ENCODE assay signal across 13 cellular contexts in the genomic region with DNA sequence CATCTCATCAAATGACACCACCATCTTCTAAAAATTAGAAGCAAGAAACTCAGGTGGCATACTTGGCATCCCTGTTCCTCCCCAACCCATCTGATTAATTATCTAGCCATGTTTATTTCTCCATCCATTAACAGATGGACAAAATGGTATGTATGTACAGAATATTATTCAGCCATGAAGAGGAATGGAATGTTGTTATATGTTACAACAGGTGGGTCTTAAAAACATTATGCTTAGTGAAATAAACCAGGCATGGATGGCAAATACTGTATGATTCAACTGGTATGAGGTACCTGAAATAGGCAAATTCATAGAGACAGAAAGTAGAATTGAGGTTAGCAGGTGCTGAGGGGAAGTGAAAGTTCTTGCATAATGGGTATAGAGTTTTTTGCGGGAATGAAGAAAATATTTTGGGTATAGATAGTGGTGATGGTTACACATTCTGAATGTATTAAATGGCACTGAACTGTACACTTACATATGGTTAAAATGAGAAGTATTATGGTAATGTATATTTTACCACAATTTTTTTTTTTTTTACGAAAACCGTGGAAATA. TPM values are rescaled to one million over a fixed set of nuclear protein-coding genes. Genes with fewer than 3 reads are reported as not detected.
A peak's percentile ranks its signal among the peaks of the same experiment; 100 is the strongest.
DNase-seq lines count a peak whose midpoint lies in the region; ATAC-seq and TF ChIP-seq lines count a peak whose summit lies in the region.
"Had no signal": no experiment of that assay in that cellular context is flagged by ENCODE, and none has a peak within 500 bp of the region (broad histone marks: within the 10 kb centered on the region; RNA-seq: fewer than 3 reads in every experiment).

No MANE protein-coding gene starts in this region.

- H3K36me3 ChIP-seq in CD8-positive, alpha-beta T cell (ENCODE audit: insufficient read depth, low read length): no peaks in the 10 kb centered on the region
- H3K36me3 ChIP-seq in Panc1 (ENCODE audit: control insufficient read depth, insufficient read depth, low read length) (no peaks in the 10 kb centered on the region), neural progenitor cell (no peaks in the 10 kb centered on the region), aorta (ENCODE audit: control insufficient read depth in 1 of 2, insufficient read depth in 2 of 2, low read length in 1 of 2) (no peaks in the 10 kb centered on the region)
- H3K36me3 ChIP-seq: esophagus muscularis mucosa had no signal

- no peak overlapping the region for H3K9ac ChIP-seq in neural progenitor cell

- H3K27ac Mint-ChIP-seq in CD8-positive, alpha-beta T cell: peak overlapping the region; percentile 15
- H3K27ac Mint-ChIP-seq in neural progenitor cell: no peak overlapping the region

- H3K27ac ChIP-seq in CD8-positive, alpha-beta T cell (ENCODE audit: low read depth, low read length): no peak overlapping the region
- no peak overlapping the region for H3K27ac ChIP-seq in Panc1 (ENCODE audit: low read length)
- H3K27ac ChIP-seq in neural progenitor cell: no peak overlapping the region
- no peak overlapping the region for H3K27ac ChIP-seq in aorta (ENCODE audit: low read depth in 1 of 2, low read length in 2 of 2)
- H3K27ac ChIP-seq: esophagus muscularis mucosa, VCaP had no signal

- peaks cover 8% of the 10 kb centered on the region for H3K36me3 Mint-ChIP-seq in CD8-positive, alpha-beta T cell
- peaks cover 14% of the 10 kb centered on the region for H3K36me3 Mint-ChIP-seq in neural progenitor cell

- H3K27me3 ChIP-seq in CD8-positive, alpha-beta T cell (ENCODE audit: insufficient read depth, low read length): no peaks in the 10 kb centered on the region
- no peaks in the 10 kb centered on the region for H3K27me3 ChIP-seq in Panc1 (ENCODE audit: control insufficient read depth, insufficient read depth, low read length)
- H3K27me3 ChIP-seq in neural progenitor cell: no peaks in the 10 kb centered on the region
- no peaks in the 10 kb centered on the region for H3K27me3 ChIP-seq in aorta (ENCODE audit: control insufficient read depth in 1 of 2, insufficient read depth in 2 of 2, low read length in 1 of 2)
- H3K27me3 ChIP-seq: esophagus muscularis mucosa had no signal

- H3K9me3 ChIP-seq in CD8-positive, alpha-beta T cell (ENCODE audit: low read length): no peaks in the 10 kb centered on the region
- H3K9me3 ChIP-seq in Panc1 (ENCODE audit: control insufficient read depth, insufficient read depth, low read depth, low read length) (no peaks in the 10 kb centered on the region), neural progenitor cell (ENCODE audit: low read depth) (no peaks in the 10 kb centered on the region), aorta (ENCODE audit: control insufficient read depth, low read length) (no peaks in the 10 kb centered on the region)
- H3K9me3 ChIP-seq: esophagus muscularis mucosa had no signal

- no peaks in the 10 kb centered on the region for H3F3A ChIP-seq in neural progenitor cell (ENCODE audit: low read depth)

- 91 to 92% methylated on average over 3 of the region's 3 CpGs for WGBS in aorta, 2 donors

- H2AFZ ChIP-seq in neural progenitor cell (replicated peaks): no peak overlapping the region

- intact Hi-C loops in CD8-positive, alpha-beta T cell (cut with DNase I, micrococcal nuclease): no loop called here
- intact Hi-C loops in Panc1 (cut with micrococcal nuclease; ENCODE audit: unreplicated experiment): no loop called here
- intact Hi-C loops in aorta (cut with DNase I): no loop called here

- CTCF ChIA-PET in CD8-positive, alpha-beta T cell (lab: Charles Lee): no interaction called here
- CTCF ChIA-PET in Panc1 (lab: Charles Lee): no interaction called here

- TF ChIP-seq CTCF in CD8-positive, alpha-beta T cell (IDR thresholded peaks at IDR 0.05): no peak
- TF ChIP-seq CTCF in Panc1 (IDR thresholded peaks at IDR 0.05) (no peak), neural progenitor cell (IDR thresholded peaks at IDR 0.05) (no peak)

- no peak overlapping the region for H3K4me2 ChIP-seq in neural progenitor cell

- no peaks in the 10 kb centered on the region for H3K9me3 Mint-ChIP-seq in CD8-positive, alpha-beta T cell
- peaks cover 1% of the 10 kb centered on the region for H3K9me3 Mint-ChIP-seq in neural progenitor cell

- POLR2A ChIA-PET in CD8-positive, alpha-beta T cell (lab: Charles Lee): no interaction called here
- POLR2A ChIA-PET in Panc1 (lab: Charles Lee): no interaction called here

- H3K4me3 Mint-ChIP-seq in CD8-positive, alpha-beta T cell: peak overlapping the region; percentile 3
- no peak overlapping the region for H3K4me3 Mint-ChIP-seq in neural progenitor cell

- in situ Hi-C loops in Panc1 (cut with HindIII; ENCODE audit: low pct_unique_long_range_greater_than_20kb, low sequenced_read_pairs): no loop called here

- H3K4me1 ChIP-seq in CD8-positive, alpha-beta T cell (ENCODE audit: insufficient read depth, low read length): peaks cover 62% of the 10 kb centered on the region
- H3K4me1 ChIP-seq in Panc1 (ENCODE audit: control insufficient read depth, insufficient read depth, low read length): no peaks in the 10 kb centered on the region; the same call in 1 of the 2 replicates
- H3K4me1 ChIP-seq in neural progenitor cell: no peaks in the 10 kb centered on the region
- H3K4me1 ChIP-seq in aorta (ENCODE audit: control insufficient read depth in 1 of 2, insufficient read depth in 2 of 2, low read length in 2 of 2): peaks cover 0 to 12% of the 10 kb centered on the region in 2 donors

- H4K20me1 ChIP-seq in neural progenitor cell (ENCODE audit: low read depth): peaks cover 100% of the 10 kb centered on the region

- H3K4me3 ChIP-seq in CD8-positive, alpha-beta T cell (ENCODE audit: low read depth, low read length): no peak overlapping the region
- H3K4me3 ChIP-seq in Panc1 (ENCODE audit: low read depth in 2 of 2, low read length in 2 of 2) (no peak overlapping the region), neural progenitor cell (no peak overlapping the region), aorta (ENCODE audit: low read length in 2 of 2) (no peak overlapping the region)
- H3K4me3 ChIP-seq: esophagus muscularis mucosa, K562 had no signal

- TSS peak; percentile 17 for BruUV-seq in Panc1 (replicated peaks; lab: Mats Ljungman, UMichigan)

- no peak for DNase-seq in CD8-positive, alpha-beta T cell
- DNase-seq in Panc1 (ENCODE audit: low read depth, low spot score): no peak
- no peak for DNase-seq in ureter (ENCODE audit: low spot score)
- no peak for DNase-seq in neural progenitor cell (ENCODE audit: low spot score)
- DNase-seq in aorta: no peak
- DNase-seq in NCI-H2227 (lab: John Stamatoyannopoulos, UW; ENCODE audit: unreplicated experiment): no peak
- DNase-seq: NCI-H748 treated with DMSO at 0.1 percent for 48 hours had no signal

- peaks cover 100% of the 10 kb centered on the region for H3K79me2 ChIP-seq in neural progenitor cell (ENCODE audit: low read depth)

- H3K4me1 Mint-ChIP-seq in CD8-positive, alpha-beta T cell (ENCODE audit: low read depth): peaks cover 85% of the 10 kb centered on the region
- no peaks in the 10 kb centered on the region for H3K4me1 Mint-ChIP-seq in neural progenitor cell

- H3K27me3 Mint-ChIP-seq in CD8-positive, alpha-beta T cell (ENCODE audit: low read depth): no peaks in the 10 kb centered on the region
- peaks cover 4% of the 10 kb centered on the region for H3K27me3 Mint-ChIP-seq in neural progenitor cell (ENCODE audit: insufficient read depth, low read depth)

- ATAC-seq in CD8-positive, alpha-beta T cell: no peak
- ATAC-seq in GM19351 (IDR thresholded peaks at IDR 0.05; ENCODE audit: unreplicated experiment) (peak; percentile 81), HG02981 (IDR thresholded peaks at IDR 0.05; ENCODE audit: unreplicated experiment) (peak; percentile 79), Panc1 (no peak), aorta (ENCODE audit: low FRiP score) (no peak)
- ATAC-seq: K562, sciatic nerve had no signal

RNA-seq across cellular contexts. Expression of a gene that starts 17.5 kb away (rescaled TPM):
- 10 to 100 TPM; 70.0 to 80.7 TPM for total RNA-seq in CD8-positive, alpha-beta T cell
- total RNA-seq in Panc1 (2021; ENCODE audit: unreplicated experiment): 71.3 TPM
- polyA plus RNA-seq in Panc1 (2012; ENCODE audit: insufficient read length): 39.7 TPM
- 79.4 TPM for total RNA-seq in ureter
- total RNA-seq in neural progenitor cell (ENCODE audit: low replicate concordance): 54.8 and 58.9 TPM in 2 replicates
- 10 to 100 TPM; 46.0 to 57.3 TPM for total RNA-seq in aorta
- 10 to 100 TPM; 23.1 to 36.1 TPM for polyA plus RNA-seq in aorta

RNA-seq across cellular contexts. Expression of a gene that starts 49.8 kb away (rescaled TPM):
- 10 to 100 TPM; 19.4 to 22.8 TPM for total RNA-seq in CD8-positive, alpha-beta T cell
- 33.6 TPM for total RNA-seq in Panc1 (2021; ENCODE audit: unreplicated experiment)
- polyA plus RNA-seq in Panc1 (2012; ENCODE audit: insufficient read length): 37.2 TPM
- total RNA-seq in ureter: 58.4 TPM
- 103 and 330 TPM in 2 replicates for total RNA-seq in neural progenitor cell (ENCODE audit: low replicate concordance)
- total RNA-seq in aorta: 10 to 100 TPM; 38.1 to 45.9 TPM
- 10 to 100 TPM in 1 of 2 donors, 1 to 10 TPM in 1; 3.9 to 56.6 TPM for polyA plus RNA-seq in aorta

Comparison
In these comparisons a context has a peak if more than half of its experiments do, and no peak if none do; other contexts are left out.
1. ATAC-seq: peak in GM19351 (single experiment) and HG02981 (single experiment); none in CD8-positive, alpha-beta T cell (single experiment), Panc1 (single experiment) and aorta (single experiment).